Comparison of ENCODE assay signal across 23 cellular contexts in the genomic region with DNA sequence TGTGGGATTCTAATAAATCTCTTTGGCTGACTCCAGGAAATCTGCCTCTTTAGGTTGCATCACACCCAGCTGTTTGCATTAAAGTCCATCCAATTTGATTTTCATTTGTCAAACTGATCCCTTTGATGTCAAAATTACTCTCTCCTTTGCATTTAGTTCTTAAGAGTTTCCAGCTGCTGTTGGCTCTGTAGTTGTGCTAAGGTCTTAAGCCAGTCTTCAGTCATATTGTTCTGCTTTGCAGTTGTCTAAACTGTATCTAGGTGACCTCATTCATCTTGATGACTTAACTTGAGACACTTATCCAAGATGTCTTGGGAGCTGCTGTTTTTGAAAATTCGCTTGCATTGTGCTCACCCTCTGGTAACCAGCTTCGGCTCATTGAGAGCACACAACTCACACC.
"Had no signal": no experiment of that assay in that cellular context is flagged by ENCODE, and none has a peak within 500 bp of the region (broad histone marks: within the 10 kb centered on the region; RNA-seq: fewer than 3 reads in every experiment).

No MANE protein-coding gene starts in this region.

- H3K27ac ChIP-seq: brain microvascular endothelial cell, dorsolateral prefrontal cortex, heart right ventricle, left ventricle myocardium inferior, sigmoid colon, thoracic aorta, upper lobe of left lung had no signal

- DNase-seq: activated B cell treated with CpG ODN at 0.5 μM for 24 hours; activated CD4-positive, alpha-beta memory T cell treated with anti-CD3 and anti-CD28 coated beads, Interleukin-2, amount 10 ng/mL, durations not matched to agents 7 days and 5 days; activated CD4-positive, alpha-beta T cell treated with anti-CD3 and anti-CD28 coated beads for 48 hours; activated CD8-positive, alpha-beta memory T cell treated with anti-CD3 and anti-CD28 coated beads, Interleukin-2, amount 10 ng/mL, durations not matched to agents 7 days and 5 days; activated naive CD4-positive, alpha-beta T cell treated with Interleukin-2 at 50 U/mL for 16 hours; activated naive CD8-positive, alpha-beta T cell treated with anti-CD3 and anti-CD28 coated beads, Interleukin-2, amount 10 ng/mL, durations not matched to agents 7 days and 5 days; anterior cingulate cortex; brain microvascular endothelial cell; central memory CD4-positive, alpha-beta T cell; dorsolateral prefrontal cortex; heart right ventricle; immature natural killer cell; kidney glomerular epithelial cell; left ventricle myocardium inferior; mammary epithelial cell; occipital lobe; posterior cingulate gyrus; sigmoid colon; stimulated activated CD4-positive, alpha-beta T cell treated with anti-CD3 and anti-CD28 coated beads, Interleukin-4, amount 100 ng/mL, for 4 hours; stimulated activated naive B cell treated with anti-CD40 and anti-IgM and Interleukin-4, amounts not matched to agents 10 μg/mL and 1 μg/mL and 100 μg/mL, for 72 hours; upper lobe of left lung had no signal

- FAIRE-seq: colon had no signal

- H3K4me1 ChIP-seq: heart right ventricle, left ventricle myocardium inferior, sigmoid colon, upper lobe of left lung had no signal

- H3K9me3 ChIP-seq: sigmoid colon, thoracic aorta, upper lobe of left lung had no signal

- H3K36me3 ChIP-seq: brain microvascular endothelial cell, heart right ventricle, left ventricle myocardium inferior, sigmoid colon, thoracic aorta, upper lobe of left lung had no signal

- ATAC-seq: activated CD8-positive, alpha-beta memory T cell treated with anti-CD3 and anti-CD28 coated beads, Interleukin-2, amount 10 ng/mL, durations not matched to agents 7 days and 5 days; heart right ventricle; stimulated activated naive B cell treated with anti-CD40 and anti-IgM and Interleukin-4, amounts not matched to agents 10 μg/mL and 1 μg/mL and 100 μg/mL, for 72 hours had no signal

- H3K4me3 ChIP-seq: dorsolateral prefrontal cortex, heart right ventricle, left ventricle myocardium inferior, sigmoid colon, thoracic aorta, upper lobe of left lung had no signal

- H3K27me3 ChIP-seq: brain microvascular endothelial cell, heart right ventricle, sigmoid colon, upper lobe of left lung had no signal
